Comparison of ENCODE assay signal across 14 cellular contexts in genomic region chr11:76962583-76963416, GRCh38.
DNase-seq lines count a peak whose midpoint lies in the region; ATAC-seq, FAIRE-seq and TF ChIP-seq lines count a peak whose summit lies in the region.
"Had no signal": no experiment of that assay in that cellular context is flagged by ENCODE, and none has a peak within 500 bp of the region (broad histone marks: within the 10 kb centered on the region; RNA-seq: fewer than 3 reads in every experiment).

No MANE protein-coding gene starts in this region.

- no peaks in the 10 kb centered on the region for H3K27me3 Mint-ChIP-seq in CD8-positive, alpha-beta T cell (ENCODE audit: low read depth)
- no peaks in the 10 kb centered on the region for H3K27me3 Mint-ChIP-seq in activated CD8-positive, alpha-beta T cell treated with anti-CD3 and anti-CD28 coated beads for 36 hours

- H3K9me3 ChIP-seq in CD8-positive, alpha-beta T cell (ENCODE audit: low read length): no peaks in the 10 kb centered on the region

- H3K36me3 ChIP-seq in CD8-positive, alpha-beta T cell (ENCODE audit: insufficient read depth, low read length): no peaks in the 10 kb centered on the region

- intact Hi-C loops in CD8-positive, alpha-beta T cell (cut with DNase I, micrococcal nuclease): no loop called here
- intact Hi-C loops in activated CD8-positive, alpha-beta T cell treated with anti-CD3 and anti-CD28 coated beads for 36 hours (cut with micrococcal nuclease): no loop called here

- FAIRE-seq in HTR-8/SVneo (lab: Jason Lieb, UNC): no peak
- FAIRE-seq: keratinocyte had no signal

- H3K4me1 Mint-ChIP-seq in CD8-positive, alpha-beta T cell (ENCODE audit: low read depth): peaks cover 9% of the 10 kb centered on the region
- peaks cover 7% of the 10 kb centered on the region for H3K4me1 Mint-ChIP-seq in activated CD8-positive, alpha-beta T cell treated with anti-CD3 and anti-CD28 coated beads for 36 hours (ENCODE audit: low read depth)

- CTCF ChIA-PET in CD8-positive, alpha-beta T cell (lab: Charles Lee): interaction anchor here (1.3 kb wide), 1 partner anchor 43 kb away, joined by 3 read pairs; no protein-coding TSS in a partner anchor
- CTCF ChIA-PET in activated CD8-positive, alpha-beta T cell treated with anti-CD3 and anti-CD28 coated beads for 36 hours (lab: Charles Lee): interaction anchor here (1.4 kb wide), 1 partner anchor 43 kb away, joined by 3 read pairs; no protein-coding TSS in a partner anchor

- TF ChIP-seq CTCF in CD8-positive, alpha-beta T cell (IDR thresholded peaks at IDR 0.05): no peak
- TF ChIP-seq CTCF in activated CD8-positive, alpha-beta T cell treated with anti-CD3 and anti-CD28 coated beads for 36 hours (IDR thresholded peaks at IDR 0.05): no peak

- peaks cover 2% of the 10 kb centered on the region for H3K9me3 Mint-ChIP-seq in CD8-positive, alpha-beta T cell
- no peaks in the 10 kb centered on the region for H3K9me3 Mint-ChIP-seq in activated CD8-positive, alpha-beta T cell treated with anti-CD3 and anti-CD28 coated beads for 36 hours

- peak; percentile 26 for ATAC-seq in CD8-positive, alpha-beta T cell
- ATAC-seq in GM19351 (IDR thresholded peaks at IDR 0.05; ENCODE audit: unreplicated experiment) (peak; percentile 84), HG02981 (IDR thresholded peaks at IDR 0.05; ENCODE audit: unreplicated experiment) (peak; percentile 78)
- ATAC-seq in activated CD8-positive, alpha-beta T cell treated with anti-CD3 and anti-CD28 coated beads for 36 hours: no peak

- no peak overlapping the region for H3K4me3 ChIP-seq in CD8-positive, alpha-beta T cell (ENCODE audit: low read depth, low read length)

- DNase-seq in CD8-positive, alpha-beta T cell: no peak
- peak; percentile 18 for DNase-seq in activated CD8-positive, alpha-beta T cell treated with anti-CD3 and anti-CD28 coated beads for 36 hours
- DNase-seq in HTR-8/SVneo (ENCODE audit: insufficient read length, low spot score) (no peak), COR-L47 (lab: John Stamatoyannopoulos, UW) (no peak), NCI-H2227 (lab: John Stamatoyannopoulos, UW; ENCODE audit: unreplicated experiment) (no peak), epidermal melanocyte (ENCODE audit: insufficient read length, low spot score) (no peak)
- DNase-seq: activated CD4-positive, alpha-beta T cell treated with anti-CD3 and anti-CD28 coated beads, Interleukin-2, amount 50 U/mL, for 1 hour; AML-193; NCI-H187 treated with DMSO at 0.1 percent for 48 hours; posterior cingulate gyrus; RPMI8226 had no signal

- no peaks in the 10 kb centered on the region for H3K4me1 ChIP-seq in CD8-positive, alpha-beta T cell (ENCODE audit: insufficient read depth, low read length)

- H3K27ac Mint-ChIP-seq in CD8-positive, alpha-beta T cell: no peak overlapping the region
- H3K27ac Mint-ChIP-seq in activated CD8-positive, alpha-beta T cell treated with anti-CD3 and anti-CD28 coated beads for 36 hours: no peak overlapping the region

- peaks cover 27% of the 10 kb centered on the region for H3K36me3 Mint-ChIP-seq in CD8-positive, alpha-beta T cell
- H3K36me3 Mint-ChIP-seq in activated CD8-positive, alpha-beta T cell treated with anti-CD3 and anti-CD28 coated beads for 36 hours (ENCODE audit: low read depth): peaks cover 18% of the 10 kb centered on the region

- POLR2A ChIA-PET in CD8-positive, alpha-beta T cell (lab: Charles Lee): interaction anchor here (0.7 kb wide), 1 partner anchor 14 kb away, joined by 3 read pairs; no protein-coding TSS in a partner anchor
- POLR2A ChIA-PET in activated CD8-positive, alpha-beta T cell treated with anti-CD3 and anti-CD28 coated beads for 36 hours (lab: Charles Lee): no interaction called here

- no peak overlapping the region for H3K27ac ChIP-seq in CD8-positive, alpha-beta T cell (ENCODE audit: low read depth, low read length)

- H3K27me3 ChIP-seq in CD8-positive, alpha-beta T cell (ENCODE audit: insufficient read depth, low read length): no peaks in the 10 kb centered on the region

- H3K4me3 Mint-ChIP-seq in CD8-positive, alpha-beta T cell: no peak overlapping the region
- no peak overlapping the region for H3K4me3 Mint-ChIP-seq in activated CD8-positive, alpha-beta T cell treated with anti-CD3 and anti-CD28 coated beads for 36 hours
